In genomic region chr13:91185294-91185863, GRCh38 we compare ENCODE assay signal across 11 cellular contexts.
DNase-seq lines count a peak whose midpoint lies in the region; ATAC-seq and TF ChIP-seq lines count a peak whose summit lies in the region.
"Had no signal": no experiment of that assay in that cellular context is flagged by ENCODE, and none has a peak within 500 bp of the region (broad histone marks: within the 10 kb centered on the region; RNA-seq: fewer than 3 reads in every experiment).

No MANE protein-coding gene starts in this region.

- no peak for TF ChIP-seq EP300 in suprapubic skin (IDR thresholded peaks at IDR 0.05)

- no peaks in the 10 kb centered on the region for H3K9me3 ChIP-seq in WERI-Rb-1 (ENCODE audit: severe bottlenecking)
- H3K9me3 ChIP-seq in suprapubic skin = no peaks in the 10 kb centered on the region
- no peaks in the 10 kb centered on the region for H3K9me3 ChIP-seq in T-helper 17 cell (ENCODE audit: control insufficient read depth, low read length, poor library complexity, severe bottlenecking)
- H3K9me3 ChIP-seq: stomach had no signal

- H3K36me3 Mint-ChIP-seq in T-helper 17 cell (ENCODE audit: low read depth) = no peaks in the 10 kb centered on the region

- CTCF ChIA-PET in BJ (lab: Yijun Ruan, JAX) = interaction anchor here (1.0 to 1.8 kb wide), 3 partner anchors 18 to 51 kb away, joined by 3 to 4 read pairs (median 3); no protein-coding TSS in a partner anchor

- H3K4me3 ChIP-seq in BJ (ENCODE audit: low read depth, low read length) (no peak overlapping the region), WERI-Rb-1 (ENCODE audit: low read depth, low read length) (no peak overlapping the region), suprapubic skin (no peak overlapping the region)
- H3K4me3 ChIP-seq: coronary artery, stomach had no signal

- TF ChIP-seq CTCF in BJ (IDR thresholded peaks at IDR 0.05; ENCODE audit: insufficient read depth, low read depth, low read length) (0 out of 2 replicates have a peak, but pooled peaks have one; percentile 13), LNCAP (IDR thresholded peaks at IDR 0.05) (peak; percentile 55), WERI-Rb-1 (IDR thresholded peaks at IDR 0.05; ENCODE audit: low read depth, low read length) (peak; percentile 30; the same call in 1 of the 2 replicates), suprapubic skin (IDR thresholded peaks at IDR 0.05) (no peak)

- POLR2A ChIA-PET in BJ (lab: Charles Lee) = no interaction called here

- H3K27ac Mint-ChIP-seq in T-helper 17 cell = no peak overlapping the region
- H3K27ac Mint-ChIP-seq: T-helper 1 cell treated with Interleukin-12 subunit alpha and Interleukin-12 subunit beta and Interleukin-4 antibody, amounts not matched to agents 30 μg/mL and 1 μg/mL, for 36 hours had no signal

- H3K27ac ChIP-seq in WERI-Rb-1 (no peak overlapping the region), suprapubic skin (no peak overlapping the region)
- H3K27ac ChIP-seq: coronary artery, stomach had no signal

- 13% methylated on average over 2 of the region's 2 CpGs for WGBS in suprapubic skin

- H3K36me3 ChIP-seq in BJ (ENCODE audit: control insufficient read depth, insufficient read depth, low read length) (no peaks in the 10 kb centered on the region), WERI-Rb-1 (no peaks in the 10 kb centered on the region), suprapubic skin (no peaks in the 10 kb centered on the region)
- H3K36me3 ChIP-seq: stomach had no signal

- TF ChIP-seq POLR2A in suprapubic skin (IDR thresholded peaks at IDR 0.05) = no peak

- no peak for DNase-seq in BJ (ENCODE audit: low read depth)
- DNase-seq in WERI-Rb-1 = no peak
- DNase-seq in left kidney (ENCODE audit: low read depth, low spot score) = peak; percentile 60
- no peak for DNase-seq in suprapubic skin (ENCODE audit: low spot score in 2 of 2)
- DNase-seq in T-helper 17 cell = no peak
- DNase-seq: stomach had no signal

- H3K27me3 Mint-ChIP-seq in T-helper 17 cell = peaks cover 17% of the 10 kb centered on the region

- H3K27me3 ChIP-seq in BJ (ENCODE audit: control insufficient read depth, insufficient read depth, low read length) (no peaks in the 10 kb centered on the region), WERI-Rb-1 (ENCODE audit: insufficient read depth, low read depth, severe bottlenecking) (no peaks in the 10 kb centered on the region), suprapubic skin (no peaks in the 10 kb centered on the region)

- no peaks in the 10 kb centered on the region for H3K4me1 Mint-ChIP-seq in T-helper 17 cell

- H3K4me3 Mint-ChIP-seq in T-helper 17 cell = no peak overlapping the region
- H3K4me3 Mint-ChIP-seq: T-helper 1 cell treated with Interleukin-12 subunit alpha and Interleukin-12 subunit beta and Interleukin-4 antibody, amounts not matched to agents 30 μg/mL and 1 μg/mL, for 36 hours had no signal

- H3K4me1 ChIP-seq in suprapubic skin = no peaks in the 10 kb centered on the region
- H3K4me1 ChIP-seq: stomach had no signal

- ATAC-seq in GM21528 (IDR thresholded peaks at IDR 0.05; ENCODE audit: low FRiP score, unreplicated experiment) = no peak
- no peak for ATAC-seq in T-helper 17 cell
- no peak for ATAC-seq in GM18867 (IDR thresholded peaks at IDR 0.05; ENCODE audit: unreplicated experiment)

Comparison
In these comparisons a context has a peak if more than half of its experiments do, and no peak if none do; other contexts are left out.
1. CTCF ChIP-seq: peak in BJ (single experiment), LNCAP (single experiment) and WERI-Rb-1 (single experiment); none in suprapubic skin (0 of 2).